Comparison of ENCODE assay signal across 12 cellular contexts in the genomic region with DNA sequence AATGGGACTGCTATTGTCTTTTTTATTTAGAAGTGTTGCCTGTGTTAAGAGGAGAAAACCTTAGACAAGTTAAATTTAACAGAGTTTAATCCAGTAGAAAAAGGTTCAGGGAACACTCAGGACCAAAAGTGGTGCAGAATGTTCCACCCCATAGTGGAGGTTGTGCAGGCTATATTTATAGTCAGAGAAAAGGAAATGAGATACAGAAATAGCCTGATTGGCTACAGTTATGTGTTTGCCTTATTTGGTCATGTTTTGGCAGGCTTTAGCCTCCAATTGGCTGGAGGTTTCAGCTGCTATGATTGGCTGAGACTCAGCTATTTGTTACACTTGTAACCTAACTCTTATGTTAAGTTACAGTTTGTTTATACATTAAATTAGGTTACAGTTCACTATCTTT. TPM values are rescaled to one million over a fixed set of nuclear protein-coding genes. Genes with fewer than 3 reads are reported as not detected.
DNase-seq lines count a peak whose midpoint lies in the region; ATAC-seq, FAIRE-seq and TF ChIP-seq lines count a peak whose summit lies in the region.
"Had no signal": no experiment of that assay in that cellular context is flagged by ENCODE, and none has a peak within 500 bp of the region (broad histone marks: within the 10 kb centered on the region; RNA-seq: fewer than 3 reads in every experiment).

No MANE protein-coding gene starts in this region.

- no peak for TF ChIP-seq RAD21 in SK-N-SH (IDR thresholded peaks at IDR 0.05; ENCODE audit: low read length)

- H3K4me1 Mint-ChIP-seq in stimulated activated memory B cell treated with anti-CD40 and anti-IgM and Interleukin-4, amounts not matched to agents 10 μg/mL and 1 μg/mL and 100 μg/mL, for 72 hours: peaks cover 38% of the 10 kb centered on the region

- H3K4me3 Mint-ChIP-seq in stimulated activated memory B cell treated with anti-CD40 and anti-IgM and Interleukin-4, amounts not matched to agents 10 μg/mL and 1 μg/mL and 100 μg/mL, for 72 hours: no peak overlapping the region
- H3K4me3 Mint-ChIP-seq: T-helper 2 cell treated with Interferon-gamma antibody and Interleukin-4, amounts not matched to agents 5 μg/mL and 100 μg/mL, for 36 hours had no signal

- peaks cover 30% of the 10 kb centered on the region for H3K36me3 Mint-ChIP-seq in stimulated activated memory B cell treated with anti-CD40 and anti-IgM and Interleukin-4, amounts not matched to agents 10 μg/mL and 1 μg/mL and 100 μg/mL, for 72 hours

- H3K36me3 ChIP-seq in SK-N-SH (replicated peaks in 1 of 2; ENCODE audit: control insufficient read depth in 1 of 2, insufficient read depth in 2 of 2, low read length in 1 of 2) (peaks cover 17 to 49% of the 10 kb centered on the region in 2 experiments), bronchial epithelial cell (ENCODE audit: control insufficient read depth, insufficient read depth, low read length) (peaks cover 8% of the 10 kb centered on the region), rectal smooth muscle tissue (ENCODE audit: control insufficient read depth, insufficient read depth, low read length) (peaks cover 5% of the 10 kb centered on the region)

- peaks cover 47% of the 10 kb centered on the region for H3K79me2 ChIP-seq in SK-N-SH (ENCODE audit: insufficient read depth)

- no peaks in the 10 kb centered on the region for H3K9me3 ChIP-seq in SK-N-SH

- peaks cover 25% of the 10 kb centered on the region for H3F3A ChIP-seq in SK-N-SH (replicated peaks; ENCODE audit: insufficient read depth)

- no peaks in the 10 kb centered on the region for H4K20me1 ChIP-seq in SK-N-SH (ENCODE audit: insufficient read depth)

- H3K9ac ChIP-seq in SK-N-SH (no peak overlapping the region), rectal smooth muscle tissue (ENCODE audit: low read length) (no peak overlapping the region)

- POLR2A ChIA-PET in SK-N-SH (lab: Yijun Ruan, JAX): no interaction called here

- CTCF ChIA-PET in SK-N-SH (lab: Yijun Ruan, JAX): interaction anchor here (1.1 kb wide), 1 partner anchor 9 kb away, joined by 3 read pairs; no protein-coding TSS in a partner anchor

- H3K4me1 ChIP-seq in SK-N-SH (ENCODE audit: control insufficient read depth in 1 of 2, insufficient read depth in 2 of 2, low read depth in 1 of 2, low read length in 1 of 2) (peaks cover 14 to 19% of the 10 kb centered on the region in 2 experiments; a peak in 3 of 4 replicates), rectal smooth muscle tissue (ENCODE audit: control insufficient read depth, insufficient read depth, low read length) (peaks cover 34% of the 10 kb centered on the region)

- ATAC-seq in SK-N-SH treated with all-trans-retinoic acid at 6 μM for 48 hours: peak; percentile 9; the same call in 2 of the 3 replicates
- no peak for ATAC-seq in stimulated activated memory B cell treated with anti-CD40 and anti-IgM and Interleukin-4, amounts not matched to agents 10 μg/mL and 1 μg/mL and 100 μg/mL, for 72 hours
- ATAC-seq in GM19395 (IDR thresholded peaks at IDR 0.05; ENCODE audit: unreplicated experiment): no peak

- H3K27me3 Mint-ChIP-seq in stimulated activated memory B cell treated with anti-CD40 and anti-IgM and Interleukin-4, amounts not matched to agents 10 μg/mL and 1 μg/mL and 100 μg/mL, for 72 hours: no peaks in the 10 kb centered on the region

- no peak overlapping the region for H3K4me2 ChIP-seq in SK-N-SH

- no peak for DNase-seq in SK-N-SH
- peak; percentile 36 for DNase-seq in MV-4-11 (lab: John Stamatoyannopoulos, UW)
- peak; percentile 45 for DNase-seq in bronchial epithelial cell (ENCODE audit: low read depth)
- no peak for DNase-seq in stimulated activated CD4-positive, alpha-beta T cell treated with anti-CD3 and anti-CD28 coated beads, Interleukin-15, amount 100 ng/mL, for 24 hours
- DNase-seq: mammary epithelial cell; NCI-H2081 treated with DMSO at 0.1 percent for 48 hours; stimulated activated naive CD4-positive, alpha-beta T cell treated with Interleukin-2 at 50 U/mL for 16 hours had no signal

- no peak overlapping the region for H2AFZ ChIP-seq in SK-N-SH (ENCODE audit: low read depth)

- no peak for TF ChIP-seq EP300 in SK-N-SH (IDR thresholded peaks at IDR 0.05; ENCODE audit: borderline replicate concordance in 1 of 2, low read depth in 1 of 2, low read length in 1 of 2)

- no peaks in the 10 kb centered on the region for H3K9me2 ChIP-seq in SK-N-SH

- H3K27me3 ChIP-seq in SK-N-SH (ENCODE audit: insufficient read depth): no peaks in the 10 kb centered on the region
- no peaks in the 10 kb centered on the region for H3K27me3 ChIP-seq in bronchial epithelial cell (ENCODE audit: control insufficient read depth, insufficient read depth, low read length)
- H3K27me3 ChIP-seq in rectal smooth muscle tissue (ENCODE audit: control insufficient read depth, insufficient read depth, low read length): no peaks in the 10 kb centered on the region

- H3K9me3 Mint-ChIP-seq in stimulated activated memory B cell treated with anti-CD40 and anti-IgM and Interleukin-4, amounts not matched to agents 10 μg/mL and 1 μg/mL and 100 μg/mL, for 72 hours: no peaks in the 10 kb centered on the region

- no peak overlapping the region for H3K27ac Mint-ChIP-seq in stimulated activated memory B cell treated with anti-CD40 and anti-IgM and Interleukin-4, amounts not matched to agents 10 μg/mL and 1 μg/mL and 100 μg/mL, for 72 hours
- H3K27ac Mint-ChIP-seq: T-helper 2 cell treated with Interferon-gamma antibody and Interleukin-4, amounts not matched to agents 5 μg/mL and 100 μg/mL, for 36 hours had no signal

- no peak for FAIRE-seq in bronchial epithelial cell (lab: Jason Lieb, UNC)

- H3K4me3 ChIP-seq in SK-N-SH (ENCODE audit: low read depth in 2 of 2, low read length in 1 of 2) (no peak overlapping the region), bronchial epithelial cell (ENCODE audit: low read depth, low read length) (no peak overlapping the region), rectal smooth muscle tissue (ENCODE audit: low read length) (no peak overlapping the region)

- TF ChIP-seq CTCF in SK-N-SH (IDR thresholded peaks at IDR 0.05) (no peak), bronchial epithelial cell (IDR thresholded peaks at IDR 0.05; ENCODE audit: insufficient read depth, low read length, severe bottlenecking) (no peak)

- H3K27ac ChIP-seq in SK-N-SH (ENCODE audit: low read depth in 2 of 2, low read length in 1 of 2) (no peak overlapping the region), rectal smooth muscle tissue (ENCODE audit: low read depth, low read length) (peak overlapping the region; percentile 86)

TF ChIP-seq in SK-N-SH treated with all-trans-retinoic acid at 6 μM for 48 hours, 23 proteins besides CTCF, POLR2A, EP300 and RAD21:
- TF ChIP-seq TCF4 (CRISPR knock-in tag; IDR thresholded peaks at IDR 0.05; ENCODE audit: borderline replicate concordance) (no peak), TOX (CRISPR knock-in tag; IDR thresholded peaks at IDR 0.05; ENCODE audit: borderline replicate concordance) (no peak), ESRRG (CRISPR knock-in tag; IDR thresholded peaks at IDR 0.05) (no peak), ZFP3 (CRISPR knock-in tag; IDR thresholded peaks at IDR 0.05) (no peak)

TF ChIP-seq in SK-N-SH, 30 proteins besides CTCF, POLR2A, EP300 and RAD21 (continues in another document):
- no peak for TF ChIP-seq NFIC (IDR thresholded peaks at IDR 0.05; ENCODE audit: borderline replicate concordance)
- no peak for TF ChIP-seq TEAD4 (IDR thresholded peaks at IDR 0.05; ENCODE audit: borderline replicate concordance, insufficient read depth)
- TF ChIP-seq, protein P1, sequence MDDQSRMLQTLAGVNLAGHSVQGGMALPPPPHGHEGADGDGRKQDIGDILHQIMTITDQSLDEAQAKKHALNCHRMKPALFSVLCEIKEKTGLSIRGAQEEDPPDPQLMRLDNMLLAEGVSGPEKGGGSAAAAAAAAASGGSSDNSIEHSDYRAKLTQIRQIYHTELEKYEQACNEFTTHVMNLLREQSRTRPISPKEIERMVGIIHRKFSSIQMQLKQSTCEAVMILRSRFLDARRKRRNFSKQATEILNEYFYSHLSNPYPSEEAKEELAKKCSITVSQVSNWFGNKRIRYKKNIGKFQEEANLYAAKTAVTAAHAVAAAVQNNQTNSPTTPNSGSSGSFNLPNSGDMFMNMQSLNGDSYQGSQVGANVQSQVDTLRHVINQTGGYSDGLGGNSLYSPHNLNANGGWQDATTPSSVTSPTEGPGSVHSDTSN (IDR thresholded peaks at IDR 0.05): no peak
- TF ChIP-seq MXI1 (IDR thresholded peaks at IDR 0.05; ENCODE audit: low read depth, low read length): no peak
- TF ChIP-seq MEF2A (IDR thresholded peaks at IDR 0.05; ENCODE audit: borderline replicate concordance, low read depth): no peak
- TF ChIP-seq, protein P2, sequence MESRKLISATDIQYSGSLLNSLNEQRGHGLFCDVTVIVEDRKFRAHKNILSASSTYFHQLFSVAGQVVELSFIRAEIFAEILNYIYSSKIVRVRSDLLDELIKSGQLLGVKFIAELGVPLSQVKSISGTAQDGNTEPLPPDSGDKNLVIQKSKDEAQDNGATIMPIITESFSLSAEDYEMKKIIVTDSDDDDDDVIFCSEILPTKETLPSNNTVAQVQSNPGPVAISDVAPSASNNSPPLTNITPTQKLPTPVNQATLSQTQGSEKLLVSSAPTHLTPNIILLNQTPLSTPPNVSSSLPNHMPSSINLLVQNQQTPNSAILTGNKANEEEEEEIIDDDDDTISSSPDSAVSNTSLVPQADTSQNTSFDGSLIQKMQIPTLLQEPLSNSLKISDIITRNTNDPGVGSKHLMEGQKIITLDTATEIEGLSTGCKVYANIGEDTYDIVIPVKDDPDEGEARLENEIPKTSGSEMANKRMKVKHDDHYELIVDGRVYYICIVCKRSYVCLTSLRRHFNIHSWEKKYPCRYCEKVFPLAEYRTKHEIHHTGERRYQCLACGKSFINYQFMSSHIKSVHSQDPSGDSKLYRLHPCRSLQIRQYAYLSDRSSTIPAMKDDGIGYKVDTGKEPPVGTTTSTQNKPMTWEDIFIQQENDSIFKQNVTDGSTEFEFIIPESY (IDR thresholded peaks at IDR 0.05; ENCODE audit: borderline replicate concordance, low read depth): no peak
- no peak for TF ChIP-seq RFX5 (IDR thresholded peaks at IDR 0.05; ENCODE audit: low read length)

RNA-seq across cellular contexts. Expression of a gene that starts 4.1 kb away (rescaled TPM):
- 42.2 and 54.5 TPM in 2 replicates for polyA plus RNA-seq in SK-N-SH (2012; rRNA removed)
- polyA plus RNA-seq in SK-N-SH (2012; cell fraction: cytosol; rRNA removed): 49.8 and 49.9 TPM in 2 replicates
- 31.1 and 49.5 TPM in 2 replicates for polyA plus RNA-seq in SK-N-SH (2012; cell fraction: nucleus; rRNA removed)
- total RNA-seq in bronchial epithelial cell: 24.0 and 36.4 TPM in 2 replicates

RNA-seq across cellular contexts. Expression of a gene that starts 48.9 kb away (rescaled TPM):
- 0.02 and 0.06 TPM in 2 replicates for polyA plus RNA-seq in SK-N-SH (2012; rRNA removed)
- 0.03 TPM in 2 replicates for polyA plus RNA-seq in SK-N-SH (2012; cell fraction: cytosol; rRNA removed)
- not detected in 2 replicates for polyA plus RNA-seq in SK-N-SH (2012; cell fraction: nucleus; rRNA removed)
- not detected in 2 replicates for total RNA-seq in bronchial epithelial cell
- total RNA-seq: mammary epithelial cell had no signal

RNA-seq across cellular contexts. Expression of a gene that starts 53.0 kb away (rescaled TPM):
- 14.4 and 19.3 TPM in 2 replicates for polyA plus RNA-seq in SK-N-SH (2012; rRNA removed)
- polyA plus RNA-seq in SK-N-SH (2012; cell fraction: cytosol; rRNA removed): 19.8 and 23.0 TPM in 2 replicates
- 6.7 and 11.1 TPM in 2 replicates for polyA plus RNA-seq in SK-N-SH (2012; cell fraction: nucleus; rRNA removed)
- total RNA-seq in bronchial epithelial cell: 28.4 and 35.2 TPM in 2 replicates

RNA-seq across cellular contexts. Expression of a gene that starts 59.9 kb away (rescaled TPM):
- polyA plus RNA-seq in SK-N-SH (2012; rRNA removed): 0.10 and 0.25 TPM in 2 replicates
- polyA plus RNA-seq in SK-N-SH (2012; cell fraction: cytosol; rRNA removed): 0.09 and 0.17 TPM in 2 replicates
- 0.18 and 0.26 TPM in 2 replicates for polyA plus RNA-seq in SK-N-SH (2012; cell fraction: nucleus; rRNA removed)
- not detected in 2 replicates for total RNA-seq in bronchial epithelial cell

Comparison
In these comparisons a context has a peak if more than half of its experiments do, and no peak if none do; other contexts are left out.
1. DNase-seq: peak in MV-4-11 (single experiment) and bronchial epithelial cell (single experiment); none in SK-N-SH (single experiment) and stimulated activated CD4-positive, alpha-beta T cell treated with anti-CD3 and anti-CD28 coated beads, Interleukin-15, amount 100 ng/mL, for 24 hours (single experiment).